Comparison of ENCODE assay signal across 10 cellular contexts in genomic region chr6:127794405-127794804, GRCh38.
"Had no signal": no experiment of that assay in that cellular context is flagged by ENCODE, and none has a peak within 500 bp of the region (broad histone marks: within the 10 kb centered on the region; RNA-seq: fewer than 3 reads in every experiment).

No MANE protein-coding gene starts in this region.

- H3K27me3 ChIP-seq: ovary, thyroid gland had no signal

- H3K4me3 Mint-ChIP-seq: activated T-cell treated with anti-CD3 and anti-CD28 coated beads, Interleukin-2, amount 50 U/mL, for 4 hours had no signal

- H3K4me1 ChIP-seq: thyroid gland had no signal

- H3K9me3 Mint-ChIP-seq: activated T-cell treated with anti-CD3 and anti-CD28 coated beads, Interleukin-2, amount 50 U/mL, for 4 hours had no signal

- ATAC-seq: sciatic nerve, SK-N-SH treated with all-trans-retinoic acid at 6 μM for 48 hours had no signal

- H3K4me3 ChIP-seq: lung, ovary, thyroid gland had no signal

- H3K36me3 ChIP-seq: ovary, thyroid gland had no signal

- DNase-seq: activated CD4-positive, alpha-beta T cell treated with anti-CD3 and anti-CD28 coated beads for 4 hours; activated gamma-delta T cell treated with Interleukin-2 at 50 U/mL for 16 hours; activated T-cell treated with anti-CD3 and anti-CD28 coated beads, Interleukin-2, amount 50 U/mL, for 4 hours; islet precursor cell; midbrain; ovary; thyroid gland had no signal

- H3K27ac ChIP-seq: ovary, thyroid gland had no signal

- H3K9me3 ChIP-seq: ovary, thyroid gland had no signal
